Comparison of ENCODE assay signal across 12 cellular contexts in the genomic region with DNA sequence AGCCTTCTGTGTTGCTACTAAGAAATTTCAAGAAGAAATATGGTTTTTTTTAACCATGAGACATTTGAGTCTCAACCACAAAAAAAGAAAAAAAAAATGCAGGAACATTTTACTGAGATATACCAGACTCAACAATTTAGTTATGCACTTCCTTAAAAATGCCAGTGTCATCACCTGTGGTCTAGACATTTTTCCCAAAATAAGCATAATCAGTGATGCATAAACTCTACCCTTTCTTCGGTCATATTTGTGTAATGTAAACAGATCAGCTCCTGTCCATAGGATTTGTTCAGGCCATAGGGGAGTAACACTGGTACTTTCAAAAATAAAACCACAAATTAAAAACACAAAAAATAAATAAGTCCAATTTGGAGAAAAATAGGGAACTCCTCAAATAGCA.
DNase-seq lines count a peak whose midpoint lies in the region; ATAC-seq, FAIRE-seq and TF ChIP-seq lines count a peak whose summit lies in the region.
"Had no signal": no experiment of that assay in that cellular context is flagged by ENCODE, and none has a peak within 500 bp of the region (broad histone marks: within the 10 kb centered on the region; RNA-seq: fewer than 3 reads in every experiment).

No MANE protein-coding gene starts in this region.

- no peak for FAIRE-seq in GM12891 (lab: Jason Lieb, UNC)

- no peak for TF ChIP-seq POLR2A in GM12891 (IDR thresholded peaks at IDR 0.05; ENCODE audit: low read depth, low read length)

- no peak overlapping the region for H3K27ac Mint-ChIP-seq in activated T-helper 2 cell treated with anti-CD3 and anti-CD28 coated beads, Interferon-gamma antibody, Interleukin-2, Interleukin-4, amounts not matched to agents 10 μg/mL and 5 μg/mL and 100 μg/mL, durations not matched to agents 14 hours and 24 hours and 36 hours

- H3K4me3 Mint-ChIP-seq in activated T-helper 2 cell treated with anti-CD3 and anti-CD28 coated beads, Interferon-gamma antibody, Interleukin-2, Interleukin-4, amounts not matched to agents 10 μg/mL and 5 μg/mL and 100 μg/mL, durations not matched to agents 14 hours and 24 hours and 36 hours (ENCODE audit: low read depth) = no peak overlapping the region
- H3K4me3 Mint-ChIP-seq: central memory CD8-positive, alpha-beta T cell had no signal

- H3K4me1 Mint-ChIP-seq in activated T-helper 2 cell treated with anti-CD3 and anti-CD28 coated beads, Interferon-gamma antibody, Interleukin-2, Interleukin-4, amounts not matched to agents 10 μg/mL and 5 μg/mL and 100 μg/mL, durations not matched to agents 14 hours and 24 hours and 36 hours (ENCODE audit: low read depth) = peaks cover 16% of the 10 kb centered on the region

- DNase-seq in GM12891 (ENCODE audit: insufficient read length, low spot score) (no peak), NCI-H526 treated with DMSO at 0.1 percent for 48 hours (lab: John Stamatoyannopoulos, UW) (peak; percentile 88), brain microvascular endothelial cell (peak; percentile 55), upper lobe of right lung (no peak)
- DNase-seq in activated T-helper 2 cell treated with anti-CD3 and anti-CD28 coated beads, Interferon-gamma antibody, Interleukin-2, Interleukin-4, amounts not matched to agents 10 μg/mL and 5 μg/mL and 100 μg/mL, durations not matched to agents 14 hours and 24 hours and 36 hours (ENCODE audit: low spot score) = no peak
- DNase-seq: activated CD4-positive, alpha-beta T cell treated with anti-CD3 and anti-CD28 coated beads, Interleukin-2, amount 50 U/mL, for 48 hours; activated naive CD4-positive, alpha-beta T cell; COR-L47; NCI-H2171 had no signal

- peaks cover 40% of the 10 kb centered on the region for H3K4me1 ChIP-seq in skeletal muscle satellite cell (ENCODE audit: control insufficient read depth, insufficient read depth, low read length)
- H3K4me1 ChIP-seq in upper lobe of right lung = peaks cover 18% of the 10 kb centered on the region

- H3K27me3 ChIP-seq in brain microvascular endothelial cell (replicated peaks) (no peaks in the 10 kb centered on the region), skeletal muscle satellite cell (ENCODE audit: control insufficient read depth, insufficient read depth, low read length) (no peaks in the 10 kb centered on the region), upper lobe of right lung (no peaks in the 10 kb centered on the region)

- in situ Hi-C loops in brain microvascular endothelial cell (cut with HindIII; ENCODE audit: low pct_ligation_motif_present, low sequenced_read_pairs) = no loop called here

- H3K27me3 Mint-ChIP-seq in activated T-helper 2 cell treated with anti-CD3 and anti-CD28 coated beads, Interferon-gamma antibody, Interleukin-2, Interleukin-4, amounts not matched to agents 10 μg/mL and 5 μg/mL and 100 μg/mL, durations not matched to agents 14 hours and 24 hours and 36 hours (ENCODE audit: low read depth) = peaks cover 2% of the 10 kb centered on the region
- H3K27me3 Mint-ChIP-seq: central memory CD8-positive, alpha-beta T cell had no signal

- no peaks in the 10 kb centered on the region for H3K9me3 ChIP-seq in skeletal muscle satellite cell (replicated peaks; ENCODE audit: low read length)
- no peaks in the 10 kb centered on the region for H3K9me3 ChIP-seq in upper lobe of right lung

- H3K36me3 ChIP-seq in brain microvascular endothelial cell (replicated peaks) (no peaks in the 10 kb centered on the region), skeletal muscle satellite cell (ENCODE audit: insufficient read depth, low read length) (no peaks in the 10 kb centered on the region), upper lobe of right lung (no peaks in the 10 kb centered on the region)

- H3K9me3 Mint-ChIP-seq in activated T-helper 2 cell treated with anti-CD3 and anti-CD28 coated beads, Interferon-gamma antibody, Interleukin-2, Interleukin-4, amounts not matched to agents 10 μg/mL and 5 μg/mL and 100 μg/mL, durations not matched to agents 14 hours and 24 hours and 36 hours = no peaks in the 10 kb centered on the region
- H3K9me3 Mint-ChIP-seq: central memory CD8-positive, alpha-beta T cell had no signal

- H3K4me3 ChIP-seq in brain microvascular endothelial cell (ENCODE audit: low read depth, low read length) = no peak overlapping the region
- no peak overlapping the region for H3K4me3 ChIP-seq in skeletal muscle satellite cell (ENCODE audit: low read length)
- H3K4me3 ChIP-seq in upper lobe of right lung = no peak overlapping the region

- H3K36me3 Mint-ChIP-seq in activated T-helper 2 cell treated with anti-CD3 and anti-CD28 coated beads, Interferon-gamma antibody, Interleukin-2, Interleukin-4, amounts not matched to agents 10 μg/mL and 5 μg/mL and 100 μg/mL, durations not matched to agents 14 hours and 24 hours and 36 hours (ENCODE audit: low read depth) = no peaks in the 10 kb centered on the region

- H3K27ac ChIP-seq in brain microvascular endothelial cell (peak overlapping the region; percentile 86), upper lobe of right lung (no peak overlapping the region)

- no peak for ATAC-seq in upper lobe of right lung
- no peak for ATAC-seq in esophagus mucosa

- H3K9ac ChIP-seq in skeletal muscle satellite cell (ENCODE audit: low read depth, low read length) = no peak overlapping the region

- intact Hi-C loops in upper lobe of right lung (cut with DNase I) = no loop called here
- intact Hi-C loops in activated T-helper 2 cell treated with anti-CD3 and anti-CD28 coated beads, Interferon-gamma antibody, Interleukin-2, Interleukin-4, amounts not matched to agents 10 μg/mL and 5 μg/mL and 100 μg/mL, durations not matched to agents 14 hours and 24 hours and 36 hours (cut with micrococcal nuclease) = loop anchor here (5.0 kb wide), 1 partner anchor 552 kb away; no protein-coding TSS in a partner anchor

- TF ChIP-seq CTCF in brain microvascular endothelial cell (IDR thresholded peaks at IDR 0.05; ENCODE audit: low read depth, low read length, missing control alignments) = no peak
- TF ChIP-seq CTCF in upper lobe of right lung (IDR thresholded peaks at IDR 0.05) = no peak

- H3K4me2 ChIP-seq in skeletal muscle satellite cell (ENCODE audit: low read length) = peak overlapping the region; percentile 3

TF ChIP-seq in GM12891, 5 proteins besides CTCF, POLR2A, EP300 and RAD21:
- TF ChIP-seq SPI1 (IDR thresholded peaks at IDR 0.05; ENCODE audit: low read depth, low read length) (peak; percentile 50), POLR2AphosphoS5 (IDR thresholded peaks at IDR 0.05; ENCODE audit: low read depth, low read length) (no peak)
TF ChIP-seq in GM12891: peak in this region for 1.

Comparison
In these comparisons a context has a peak if more than half of its experiments do, and no peak if none do; other contexts are left out.
1. DNase-seq: peak in NCI-H526 treated with DMSO at 0.1 percent for 48 hours (single experiment) and brain microvascular endothelial cell (single experiment); none in GM12891 (single experiment), upper lobe of right lung (single experiment) and activated T-helper 2 cell treated with anti-CD3 and anti-CD28 coated beads, Interferon-gamma antibody, Interleukin-2, Interleukin-4, amounts not matched to agents 10 μg/mL and 5 μg/mL and 100 μg/mL, durations not matched to agents 14 hours and 24 hours and 36 hours (single experiment).